Comparison of ENCODE assay signal across 1 cellular context in genomic region chr12:108856428-108857157, GRCh38.
TF ChIP-seq lines count a peak whose summit lies in the region.

No MANE protein-coding gene starts in this region.

TF ChIP-seq in K562, 482 proteins besides CTCF, POLR2A, EP300 and RAD21 (continued from another document):
- TF ChIP-seq NKRF (IDR thresholded peaks at IDR 0.05; ENCODE audit: borderline replicate concordance): peak; percentile 26; the same call in 1 of the 2 replicates
- TF ChIP-seq RCOR1 (IDR thresholded peaks at IDR 0.05; ENCODE audit: borderline replicate concordance in 1 of 2, low read depth in 2 of 2, low read length in 2 of 2): peak in 1 of 2 experiments; percentile 96
- TF ChIP-seq ZNF121 (CRISPR knock-in tag; conservative IDR thresholded peaks at IDR 0.05): no peak
- peak in 1 of 2 experiments; percentile 1; a peak in 1 of 4 replicates for TF ChIP-seq FOXA3 (CRISPR knock-in tag; conservative IDR thresholded peaks at IDR 0.05 in 1 of 2, IDR thresholded peaks at IDR 0.05 in 1 of 2)
- no peak for TF ChIP-seq EZH2 (IDR thresholded peaks at IDR 0.05; ENCODE audit: borderline replicate concordance, low read depth, low read length)
- TF ChIP-seq ZKSCAN8 (CRISPR knock-in tag; IDR thresholded peaks at IDR 0.05): 0 out of 2 replicates have a peak, but pooled peaks have one; percentile 64
- 0 out of 2 replicates have a peak, but pooled peaks have one; percentile 14 for TF ChIP-seq SNIP1 (IDR thresholded peaks at IDR 0.05; ENCODE audit: low read depth)
- TF ChIP-seq ESRRA (IDR thresholded peaks at IDR 0.05; ENCODE audit: borderline replicate concordance, low read depth): peak; percentile 60
- TF ChIP-seq JUN (IDR thresholded peaks at IDR 0.05; ENCODE audit: borderline replicate concordance, low read depth, low read length): no peak
- TF ChIP-seq JUN (CRISPR knock-in tag; IDR thresholded peaks at IDR 0.05; ENCODE audit: borderline replicate concordance): no peak
- TF ChIP-seq KLF1 (tag; IDR thresholded peaks at IDR 0.05): no peak
- peak; percentile 38 for TF ChIP-seq SAP30 (IDR thresholded peaks at IDR 0.05; ENCODE audit: borderline replicate concordance, insufficient read depth, low read depth, low read length, poor library complexity, severe bottlenecking)
- TF ChIP-seq HMGN3 (IDR thresholded peaks at IDR 0.05; ENCODE audit: borderline replicate concordance, extremely low read depth, insufficient read length, low read depth, low read length): no peak
- TF ChIP-seq DNMT1 (IDR thresholded peaks at IDR 0.05): no peak
- no peak for TF ChIP-seq CCAR2 (IDR thresholded peaks at IDR 0.05; ENCODE audit: low read depth, low read length)
- TF ChIP-seq KDM5B (IDR thresholded peaks at IDR 0.05; ENCODE audit: insufficient replicate concordance, low read depth, low read length): peak; percentile 20
- peak; percentile 14; the same call in 1 of the 2 replicates for TF ChIP-seq FOXK1 (CRISPR knock-in tag; IDR thresholded peaks at IDR 0.05; ENCODE audit: borderline replicate concordance)
- 0 out of 2 replicates have a peak, but pooled peaks have one; percentile 6 for TF ChIP-seq JUND (IDR thresholded peaks at IDR 0.05; ENCODE audit: borderline replicate concordance, low read depth, low read length)
- TF ChIP-seq JUND (tag; IDR thresholded peaks at IDR 0.05; ENCODE audit: borderline replicate concordance, low read depth, low read length): no peak
- TF ChIP-seq NBN (IDR thresholded peaks at IDR 0.05; ENCODE audit: low read depth): 0 out of 2 replicates have a peak, but pooled peaks have one; percentile 35
- peak; percentile 39; the same call in 1 of the 2 replicates for TF ChIP-seq TAL1 (IDR thresholded peaks at IDR 0.05)
- no peak for TF ChIP-seq TOE1 (IDR thresholded peaks at IDR 0.05; ENCODE audit: borderline replicate concordance)
- no peak for TF ChIP-seq TOE1 (CRISPR knock-in tag; IDR thresholded peaks at IDR 0.05; ENCODE audit: borderline replicate concordance, low read depth)
- peak; percentile 82 for TF ChIP-seq CBFA2T3 (IDR thresholded peaks at IDR 0.05)
- TF ChIP-seq FOXM1 (IDR thresholded peaks at IDR 0.05; ENCODE audit: low read depth): no peak
- TF ChIP-seq FOXM1 (CRISPR knock-in tag; IDR thresholded peaks at IDR 0.05; ENCODE audit: low read depth): peak; percentile 77; the same call in 1 of the 2 replicates
- TF ChIP-seq NFIC (IDR thresholded peaks at IDR 0.05): peak; percentile 5; the same call in 1 of the 2 replicates
- TF ChIP-seq BCOR (IDR thresholded peaks at IDR 0.05): peak; percentile 68; the same call in 1 of the 2 replicates
- no peak for TF ChIP-seq BRD4 (IDR thresholded peaks at IDR 0.05)
- TF ChIP-seq ARID1B (IDR thresholded peaks at IDR 0.05): peak; percentile 63
- no peak for TF ChIP-seq FOXJ2 (tag; IDR thresholded peaks at IDR 0.05)
- peak; percentile 42; the same call in 1 of the 2 replicates for TF ChIP-seq SMAD4 (CRISPR knock-in tag; conservative IDR thresholded peaks at IDR 0.05)
- no peak for TF ChIP-seq ZSCAN29 (IDR thresholded peaks at IDR 0.05)
- no peak for TF ChIP-seq CREB3 (tag; conservative IDR thresholded peaks at IDR 0.05; ENCODE audit: low read depth)
TF ChIP-seq in K562: peak in this region for 50.
